ENCODE assay signal across 8 cellular contexts in genomic region chr5:151082976-151083651, GRCh38.
A peak's percentile ranks its signal among the peaks of the same experiment; 100 is the strongest.
DNase-seq lines count a peak whose midpoint lies in the region; ATAC-seq and TF ChIP-seq lines count a peak whose summit lies in the region.

No MANE protein-coding gene starts in this region.

- peak overlapping the region; percentile 78 for H3K4me3 Mint-ChIP-seq in memory B cell

- H3F3A ChIP-seq in MM.1S (ENCODE audit: insufficient read depth, low read length), result peaks cover 30% of the 10 kb centered on the region

- DNase-seq in MM.1S (peak; percentile 91), activated T-cell treated with anti-CD3 and anti-CD28 coated beads for 48 hours (ENCODE audit: low read depth) (peak; percentile 66), memory B cell (ENCODE audit: low spot score in 2 of 2) (no peak), KG1 (lab: John Stamatoyannopoulos, UW) (no peak), WERI-Rb-1 (no peak), NCI-H2227 treated with DMSO at 0.1 percent for 48 hours (lab: John Stamatoyannopoulos, UW) (no peak)

- no peaks in the 10 kb centered on the region for H3K9me3 Mint-ChIP-seq in memory B cell

- TF ChIP-seq CTCF in MM.1S (IDR thresholded peaks at IDR 0.05; ENCODE audit: low read length) (no peak), WERI-Rb-1 (IDR thresholded peaks at IDR 0.05; ENCODE audit: low read depth, low read length) (no peak)

- H3K4me1 Mint-ChIP-seq in memory B cell, result peaks cover 59% of the 10 kb centered on the region

- H3K27me3 ChIP-seq in BLaER1 (no peaks in the 10 kb centered on the region), MM.1S (replicated peaks; ENCODE audit: insufficient read depth, low read length) (no peaks in the 10 kb centered on the region), subcutaneous abdominal adipose tissue (ENCODE audit: control insufficient read depth in 5 of 5, insufficient read depth in 4 of 5, low read length in 5 of 5) (no peaks in the 10 kb centered on the region), WERI-Rb-1 (ENCODE audit: insufficient read depth, low read depth, severe bottlenecking) (no peaks in the 10 kb centered on the region)

- H3K27me3 Mint-ChIP-seq in memory B cell, result no peaks in the 10 kb centered on the region

- no peak overlapping the region for H2AFZ ChIP-seq in MM.1S (ENCODE audit: low read length)

- H3K36me3 ChIP-seq in BLaER1, result peaks cover 12% of the 10 kb centered on the region
- H3K36me3 ChIP-seq in MM.1S (replicated peaks; ENCODE audit: insufficient read depth, low read length), result no peaks in the 10 kb centered on the region
- H3K36me3 ChIP-seq in subcutaneous abdominal adipose tissue (ENCODE audit: control insufficient read depth in 5 of 5, insufficient read depth in 5 of 5, low read length in 5 of 5), result peaks cover 0 to 7% (median under 1%) of the 10 kb centered on the region in 5 donors
- 0 out of 2 replicates have a peak, but pooled peaks cover 2% of the 10 kb centered on the region for H3K36me3 ChIP-seq in WERI-Rb-1

- ATAC-seq in memory B cell (ENCODE audit: low read depth), result peak; percentile 7

- H3K27ac ChIP-seq in BLaER1 (no peak overlapping the region), MM.1S (ENCODE audit: low read length) (peak overlapping the region; percentile 82), subcutaneous abdominal adipose tissue (ENCODE audit: low read depth, low read length) (peak overlapping the region; percentile 100), WERI-Rb-1 (no peak overlapping the region)

- H3K4me2 ChIP-seq in BLaER1 (peak overlapping the region; percentile 87), MM.1S (ENCODE audit: low read depth, low read length) (peak overlapping the region; percentile 85)

- H3K4me3 ChIP-seq in BLaER1 (no peak overlapping the region), MM.1S (ENCODE audit: low read length) (peak overlapping the region; percentile 25; the same call in 1 of the 2 replicates), subcutaneous abdominal adipose tissue (ENCODE audit: low read depth in 1 of 5, low read length in 5 of 5) (no peak overlapping the region), WERI-Rb-1 (ENCODE audit: low read depth, low read length) (no peak overlapping the region)

- H3K79me2 ChIP-seq in MM.1S (ENCODE audit: low read length), result peaks cover 45% of the 10 kb centered on the region

- no peaks in the 10 kb centered on the region for H3K9me2 ChIP-seq in MM.1S (replicated peaks; ENCODE audit: insufficient read depth, low read length)

- H3K27ac Mint-ChIP-seq in memory B cell, result peak overlapping the region; percentile 89

- peaks cover 55% of the 10 kb centered on the region for H3K4me1 ChIP-seq in BLaER1
- H3K4me1 ChIP-seq in MM.1S (ENCODE audit: low read length), result peaks cover 54% of the 10 kb centered on the region
- H3K4me1 ChIP-seq in subcutaneous abdominal adipose tissue (ENCODE audit: control insufficient read depth in 5 of 5, insufficient read depth in 5 of 5, low read length in 5 of 5), result peaks cover 28 to 73% (median 60%) of the 10 kb centered on the region in 5 donors

- H4K20me1 ChIP-seq in BLaER1 (peaks cover 23% of the 10 kb centered on the region), MM.1S (ENCODE audit: insufficient read depth, low read length) (no peaks in the 10 kb centered on the region)

- H3K9me3 ChIP-seq in BLaER1 (no peaks in the 10 kb centered on the region), MM.1S (replicated peaks; ENCODE audit: insufficient read depth, low read length) (no peaks in the 10 kb centered on the region), subcutaneous abdominal adipose tissue (ENCODE audit: control insufficient read depth in 5 of 5, low read length in 5 of 5) (no peaks in the 10 kb centered on the region), WERI-Rb-1 (ENCODE audit: severe bottlenecking) (no peaks in the 10 kb centered on the region)

- peaks cover 2% of the 10 kb centered on the region for H3K36me3 Mint-ChIP-seq in memory B cell

- H3K9ac ChIP-seq in BLaER1 (no peak overlapping the region), MM.1S (ENCODE audit: low read length) (peak overlapping the region; percentile 46; the same call in 1 of the 2 replicates), subcutaneous abdominal adipose tissue (ENCODE audit: low read length in 5 of 5) (peak overlapping the region in 1 of 5 donors; percentile 99)

Comparison
In these comparisons a context has a peak if more than half of its experiments do, and no peak if none do; other contexts are left out.
1. H3K27ac ChIP-seq: peak in MM.1S (single experiment) and subcutaneous abdominal adipose tissue (single experiment); none in BLaER1 (single experiment) and WERI-Rb-1 (single experiment).
2. DNase-seq: peak in MM.1S (single experiment) and activated T-cell treated with anti-CD3 and anti-CD28 coated beads for 48 hours (single experiment); none in memory B cell (0 of 2), KG1 (single experiment), WERI-Rb-1 (single experiment) and NCI-H2227 treated with DMSO at 0.1 percent for 48 hours (single experiment).